ENCODE assay signal across 29 cellular contexts in genomic region chr11:115636686-115637555, GRCh38.
"Had no signal": no experiment of that assay in that cellular context is flagged by ENCODE, and none has a peak within 500 bp of the region (broad histone marks: within the 10 kb centered on the region; RNA-seq: fewer than 3 reads in every experiment).

No MANE protein-coding gene starts in this region.

- H3K79me2 ChIP-seq: hepatocyte, parathyroid adenoma had no signal

- H3K36me3 Mint-ChIP-seq: activated naive CD8-positive, alpha-beta T cell treated with anti-CD3 and anti-CD28 coated beads for 36 hours; naive B cell had no signal

- H3K36me3 ChIP-seq: adrenal gland, breast epithelium, esophagus squamous epithelium, right atrium auricular region, suprapubic skin, tibial artery had no signal

- H3K4me1 Mint-ChIP-seq: activated naive CD8-positive, alpha-beta T cell treated with anti-CD3 and anti-CD28 coated beads for 36 hours had no signal

- H3K4me3 Mint-ChIP-seq: activated naive CD4-positive, alpha-beta T cell treated with anti-CD3 and anti-CD28 coated beads for 36 hours; activated naive CD8-positive, alpha-beta T cell treated with anti-CD3 and anti-CD28 coated beads for 36 hours; activated T-helper 1 cell treated with anti-CD3 and anti-CD28 coated beads, Interleukin-12 subunit alpha, Interleukin-12 subunit beta, Interleukin-2, Interleukin-4 antibody, amounts not matched to agents 30 ng/mL and 10 ng/mL and 1 ng/mL, durations not matched to agents 14 hours and 24 hours and 36 hours; naive B cell; T-helper 2 cell treated with Interferon-gamma antibody and Interleukin-4, amounts not matched to agents 5 μg/mL and 100 μg/mL, for 36 hours had no signal

- H3K9me3 Mint-ChIP-seq: activated naive CD8-positive, alpha-beta T cell treated with anti-CD3 and anti-CD28 coated beads for 36 hours; activated T-helper 1 cell treated with anti-CD3 and anti-CD28 coated beads, Interleukin-12 subunit alpha, Interleukin-12 subunit beta, Interleukin-2, Interleukin-4 antibody, amounts not matched to agents 30 ng/mL and 10 ng/mL and 1 ng/mL, durations not matched to agents 14 hours and 24 hours and 36 hours; T-helper 2 cell treated with Interferon-gamma antibody and Interleukin-4, amounts not matched to agents 5 μg/mL and 100 μg/mL, for 36 hours had no signal

- H2AFZ ChIP-seq: hepatocyte, parathyroid adenoma had no signal

- DNase-seq: activated CD4-positive, alpha-beta T cell treated with anti-CD3 and anti-CD28 coated beads for 4 hours; activated CD4-positive, alpha-beta T cell treated with anti-CD3 and anti-CD28 coated beads, Interleukin-2, amount 50 U/mL, for 4 hours; activated CD4-positive, CD25-positive, alpha-beta regulatory T cell; activated CD8-positive, alpha-beta memory T cell treated with anti-CD3 and anti-CD28 coated beads for 24 hours; activated effector memory CD4-positive, alpha-beta T cell treated with anti-CD3 and anti-CD28 coated beads, Interleukin-2, amount 50 U/mL, for 16 hours; activated naive CD4-positive, alpha-beta T cell treated with anti-CD3 and anti-CD28 coated beads for 36 hours; activated naive CD8-positive, alpha-beta T cell treated with anti-CD3 and anti-CD28 coated beads for 36 hours; adrenal gland; aorta; central memory CD4-positive, alpha-beta T cell; esophagus squamous epithelium; islet precursor cell; left ventricle myocardium superior; naive B cell; nucleus accumbens; psoas muscle; stimulated activated CD4-positive, alpha-beta T cell treated with anti-CD3 and anti-CD28 coated beads, Interleukin-15, amount 100 ng/mL, for 24 hours; stimulated activated CD4-positive, alpha-beta T cell treated with anti-CD3 and anti-CD28 coated beads, Interleukin-2, amount 100 ng/mL, for 24 hours; stimulated activated naive CD4-positive, alpha-beta T cell; T-helper 1 cell; tibial artery had no signal

- H3K27me3 ChIP-seq: breast epithelium, right atrium auricular region had no signal

- ATAC-seq: left ventricle myocardium superior, psoas muscle had no signal

- H3K27ac ChIP-seq: adrenal gland, breast epithelium, epithelial cell of prostate, esophagus squamous epithelium, hepatocyte, parathyroid adenoma, psoas muscle, right atrium auricular region, suprapubic skin, tibial artery had no signal

- H3K4me3 ChIP-seq: adrenal gland, breast epithelium, esophagus squamous epithelium, hepatocyte, psoas muscle, right atrium auricular region, suprapubic skin, tibial artery had no signal

- H3K4me1 ChIP-seq: adrenal gland, breast epithelium, parathyroid adenoma, psoas muscle, right atrium auricular region, suprapubic skin, tibial artery had no signal

- H3K4me2 ChIP-seq: hepatocyte had no signal

- H3K27me3 Mint-ChIP-seq: activated naive CD8-positive, alpha-beta T cell treated with anti-CD3 and anti-CD28 coated beads for 36 hours had no signal

- H3K9ac ChIP-seq: parathyroid adenoma had no signal

- H3K27ac Mint-ChIP-seq: activated naive CD4-positive, alpha-beta T cell treated with anti-CD3 and anti-CD28 coated beads for 36 hours; activated naive CD8-positive, alpha-beta T cell treated with anti-CD3 and anti-CD28 coated beads for 36 hours; activated T-helper 1 cell treated with anti-CD3 and anti-CD28 coated beads, Interleukin-12 subunit alpha, Interleukin-12 subunit beta, Interleukin-2, Interleukin-4 antibody, amounts not matched to agents 30 ng/mL and 10 ng/mL and 1 ng/mL, durations not matched to agents 14 hours and 24 hours and 36 hours; naive B cell; T-helper 2 cell treated with Interferon-gamma antibody and Interleukin-4, amounts not matched to agents 5 μg/mL and 100 μg/mL, for 36 hours had no signal

- H3K9me3 ChIP-seq: adrenal gland, breast epithelium, esophagus squamous epithelium, psoas muscle, right atrium auricular region, suprapubic skin, tibial artery had no signal
